In genomic region chr11:67463680-67464410, GRCh38 we compare ENCODE assay signal across 1 cellular context.
TF ChIP-seq lines count a peak whose summit lies in the region.

No MANE protein-coding gene starts in this region.

TF ChIP-seq in K562, 482 proteins besides CTCF, POLR2A, EP300 and RAD21 (continued from another document and continues in another):
- TF ChIP-seq ZBTB11 (CRISPR knock-in tag; IDR thresholded peaks at IDR 0.05) (peak in 2 of 3 experiments; percentile 21 to 34; a peak in 1 of 6 replicates), MEF2A (IDR thresholded peaks at IDR 0.05; ENCODE audit: control insufficient read depth, low read depth, low read length) (no peak), KLF16 (IDR thresholded peaks at IDR 0.05) (no peak), ZKSCAN8 (CRISPR knock-in tag; IDR thresholded peaks at IDR 0.05) (peak; percentile 62; the same call in 1 of the 2 replicates), PURB (CRISPR knock-in tag; IDR thresholded peaks at IDR 0.05; ENCODE audit: low read depth) (no peak), GTF2A2 (tag; IDR thresholded peaks at IDR 0.05) (no peak), NUFIP1 (IDR thresholded peaks at IDR 0.05; ENCODE audit: partially characterized antibody) (no peak), HDAC2 (IDR thresholded peaks at IDR 0.05) (no peak), RUNX1 (IDR thresholded peaks at IDR 0.05; ENCODE audit: low read depth) (0 out of 2 replicates have a peak, but pooled peaks have one; percentile 32), CSDE1 (IDR thresholded peaks at IDR 0.05) (peak in 1 of 2 experiments; percentile 51; a peak in 1 of 4 replicates), ZC3H11A (IDR thresholded peaks at IDR 0.05; ENCODE audit: low read depth, low read length) (no peak), CEBPG (CRISPR knock-in tag; IDR thresholded peaks at IDR 0.05) (peak; percentile 65), CEBPG (tag; conservative IDR thresholded peaks at IDR 0.05 in 1 of 2, IDR thresholded peaks at IDR 0.05 in 1 of 2) (peak in 1 of 2 experiments; percentile 43; a peak in 3 of 4 replicates), ZNF133 (CRISPR knock-in tag; IDR thresholded peaks at IDR 0.05) (no peak), ZNF311 (CRISPR knock-in tag; IDR thresholded peaks at IDR 0.05) (peak; percentile 27; the same call in 1 of the 2 replicates), FOS (IDR thresholded peaks at IDR 0.05; ENCODE audit: extremely low read depth, insufficient read length) (peak; percentile 19), JUNB (CRISPR knock-in tag; conservative IDR thresholded peaks at IDR 0.05) (peak; percentile 74), HCFC1 (IDR thresholded peaks at IDR 0.05; ENCODE audit: low read depth, low read length) (peak; percentile 47), ZNF165 (CRISPR knock-in tag; IDR thresholded peaks at IDR 0.05; ENCODE audit: borderline replicate concordance) (0 out of 2 replicates have a peak, but pooled peaks have one; percentile 53), NFRKB (IDR thresholded peaks at IDR 0.05; ENCODE audit: low read depth) (peak; percentile 76; the same call in 1 of the 2 replicates), RB1 (IDR thresholded peaks at IDR 0.05; ENCODE audit: low read depth) (no peak), REST (CRISPR knock-in tag; IDR thresholded peaks at IDR 0.05; ENCODE audit: low read depth) (0 out of 2 replicates have a peak, but pooled peaks have one; percentile 25), FOXK1 (CRISPR knock-in tag; IDR thresholded peaks at IDR 0.05; ENCODE audit: borderline replicate concordance) (no peak), ZNF644 (tag; IDR thresholded peaks at IDR 0.05; ENCODE audit: low read depth) (peak; percentile 54; the same call in 1 of the 2 replicates), MECOM (CRISPR knock-in tag; IDR thresholded peaks at IDR 0.05) (0 out of 2 replicates have a peak, but pooled peaks have one; percentile 68), BHLHE40 (IDR thresholded peaks at IDR 0.05; ENCODE audit: low read length) (peak; percentile 59), FOSL1 (tag; conservative IDR thresholded peaks at IDR 0.05) (peak; percentile 97), ZNF175 (CRISPR knock-in tag; IDR thresholded peaks at IDR 0.05; ENCODE audit: low read depth) (0 out of 2 replicates have a peak, but pooled peaks have one; percentile 35), SUPT5H (IDR thresholded peaks at IDR 0.05) (peak; percentile 72), CREB1 (IDR thresholded peaks at IDR 0.05) (peak; percentile 96), CREB1 (CRISPR knock-in tag; IDR thresholded peaks at IDR 0.05) (peak; percentile 95), NR2C1 (IDR thresholded peaks at IDR 0.05) (peak; percentile 13; the same call in 1 of the 2 replicates), NR2C1 (tag; IDR thresholded peaks at IDR 0.05) (peak; percentile 61; the same call in 1 of the 2 replicates), MEF2D (tag; conservative IDR thresholded peaks at IDR 0.05; ENCODE audit: low read depth) (0 out of 2 replicates have a peak, but pooled peaks have one; percentile 15), RNF2 (IDR thresholded peaks at IDR 0.05) (peak; percentile 56; the same call in 1 of the 2 replicates), ZNF354B (CRISPR knock-in tag; IDR thresholded peaks at IDR 0.05) (no peak), IFI16 (CRISPR knock-in tag; IDR thresholded peaks at IDR 0.05) (no peak), HDGF (IDR thresholded peaks at IDR 0.05) (peak; percentile 86; the same call in 1 of the 2 replicates), SREBF2 (CRISPR knock-in tag; IDR thresholded peaks at IDR 0.05) (0 out of 2 replicates have a peak, but pooled peaks have one; percentile 21), PML (IDR thresholded peaks at IDR 0.05; ENCODE audit: low read length) (peak; percentile 21; the same call in 1 of the 2 replicates)
- TF ChIP-seq, protein P1, sequence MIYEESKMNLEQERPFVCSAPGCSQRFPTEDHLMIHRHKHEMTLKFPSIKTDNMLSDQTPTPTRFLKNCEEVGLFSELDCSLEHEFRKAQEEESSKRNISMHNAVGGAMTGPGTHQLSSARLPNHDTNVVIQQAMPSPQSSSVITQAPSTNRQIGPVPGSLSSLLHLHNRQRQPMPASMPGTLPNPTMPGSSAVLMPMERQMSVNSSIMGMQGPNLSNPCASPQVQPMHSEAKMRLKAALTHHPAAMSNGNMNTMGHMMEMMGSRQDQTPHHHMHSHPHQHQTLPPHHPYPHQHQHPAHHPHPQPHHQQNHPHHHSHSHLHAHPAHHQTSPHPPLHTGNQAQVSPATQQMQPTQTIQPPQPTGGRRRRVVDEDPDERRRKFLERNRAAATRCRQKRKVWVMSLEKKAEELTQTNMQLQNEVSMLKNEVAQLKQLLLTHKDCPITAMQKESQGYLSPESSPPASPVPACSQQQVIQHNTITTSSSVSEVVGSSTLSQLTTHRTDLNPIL (CRISPR knock-in tag; IDR thresholded peaks at IDR 0.05) = no peak
- TF ChIP-seq, protein P2, sequence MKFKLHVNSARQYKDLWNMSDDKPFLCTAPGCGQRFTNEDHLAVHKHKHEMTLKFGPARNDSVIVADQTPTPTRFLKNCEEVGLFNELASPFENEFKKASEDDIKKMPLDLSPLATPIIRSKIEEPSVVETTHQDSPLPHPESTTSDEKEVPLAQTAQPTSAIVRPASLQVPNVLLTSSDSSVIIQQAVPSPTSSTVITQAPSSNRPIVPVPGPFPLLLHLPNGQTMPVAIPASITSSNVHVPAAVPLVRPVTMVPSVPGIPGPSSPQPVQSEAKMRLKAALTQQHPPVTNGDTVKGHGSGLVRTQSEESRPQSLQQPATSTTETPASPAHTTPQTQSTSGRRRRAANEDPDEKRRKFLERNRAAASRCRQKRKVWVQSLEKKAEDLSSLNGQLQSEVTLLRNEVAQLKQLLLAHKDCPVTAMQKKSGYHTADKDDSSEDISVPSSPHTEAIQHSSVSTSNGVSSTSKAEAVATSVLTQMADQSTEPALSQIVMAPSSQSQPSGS (CRISPR knock-in tag; IDR thresholded peaks at IDR 0.05) = no peak
- TF ChIP-seq, protein P3, sequence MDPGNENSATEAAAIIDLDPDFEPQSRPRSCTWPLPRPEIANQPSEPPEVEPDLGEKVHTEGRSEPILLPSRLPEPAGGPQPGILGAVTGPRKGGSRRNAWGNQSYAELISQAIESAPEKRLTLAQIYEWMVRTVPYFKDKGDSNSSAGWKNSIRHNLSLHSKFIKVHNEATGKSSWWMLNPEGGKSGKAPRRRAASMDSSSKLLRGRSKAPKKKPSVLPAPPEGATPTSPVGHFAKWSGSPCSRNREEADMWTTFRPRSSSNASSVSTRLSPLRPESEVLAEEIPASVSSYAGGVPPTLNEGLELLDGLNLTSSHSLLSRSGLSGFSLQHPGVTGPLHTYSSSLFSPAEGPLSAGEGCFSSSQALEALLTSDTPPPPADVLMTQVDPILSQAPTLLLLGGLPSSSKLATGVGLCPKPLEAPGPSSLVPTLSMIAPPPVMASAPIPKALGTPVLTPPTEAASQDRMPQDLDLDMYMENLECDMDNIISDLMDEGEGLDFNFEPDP (CRISPR knock-in tag; IDR thresholded peaks at IDR 0.05) = 0 out of 2 replicates have a peak, but pooled peaks have one; percentile 37
- TF ChIP-seq, protein P4, sequence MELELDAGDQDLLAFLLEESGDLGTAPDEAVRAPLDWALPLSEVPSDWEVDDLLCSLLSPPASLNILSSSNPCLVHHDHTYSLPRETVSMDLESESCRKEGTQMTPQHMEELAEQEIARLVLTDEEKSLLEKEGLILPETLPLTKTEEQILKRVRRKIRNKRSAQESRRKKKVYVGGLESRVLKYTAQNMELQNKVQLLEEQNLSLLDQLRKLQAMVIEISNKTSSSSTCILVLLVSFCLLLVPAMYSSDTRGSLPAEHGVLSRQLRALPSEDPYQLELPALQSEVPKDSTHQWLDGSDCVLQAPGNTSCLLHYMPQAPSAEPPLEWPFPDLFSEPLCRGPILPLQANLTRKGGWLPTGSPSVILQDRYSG (tag; conservative IDR thresholded peaks at IDR 0.05; ENCODE audit: low read depth) = peak; percentile 81; the same call in 1 of the 2 replicates
- TF ChIP-seq, protein P5, sequence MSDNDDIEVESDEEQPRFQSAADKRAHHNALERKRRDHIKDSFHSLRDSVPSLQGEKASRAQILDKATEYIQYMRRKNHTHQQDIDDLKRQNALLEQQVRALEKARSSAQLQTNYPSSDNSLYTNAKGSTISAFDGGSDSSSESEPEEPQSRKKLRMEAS (CRISPR knock-in tag; IDR thresholded peaks at IDR 0.05) = peak; percentile 51
